8 cellular contexts compared by ENCODE assay signal in the genomic region with DNA sequence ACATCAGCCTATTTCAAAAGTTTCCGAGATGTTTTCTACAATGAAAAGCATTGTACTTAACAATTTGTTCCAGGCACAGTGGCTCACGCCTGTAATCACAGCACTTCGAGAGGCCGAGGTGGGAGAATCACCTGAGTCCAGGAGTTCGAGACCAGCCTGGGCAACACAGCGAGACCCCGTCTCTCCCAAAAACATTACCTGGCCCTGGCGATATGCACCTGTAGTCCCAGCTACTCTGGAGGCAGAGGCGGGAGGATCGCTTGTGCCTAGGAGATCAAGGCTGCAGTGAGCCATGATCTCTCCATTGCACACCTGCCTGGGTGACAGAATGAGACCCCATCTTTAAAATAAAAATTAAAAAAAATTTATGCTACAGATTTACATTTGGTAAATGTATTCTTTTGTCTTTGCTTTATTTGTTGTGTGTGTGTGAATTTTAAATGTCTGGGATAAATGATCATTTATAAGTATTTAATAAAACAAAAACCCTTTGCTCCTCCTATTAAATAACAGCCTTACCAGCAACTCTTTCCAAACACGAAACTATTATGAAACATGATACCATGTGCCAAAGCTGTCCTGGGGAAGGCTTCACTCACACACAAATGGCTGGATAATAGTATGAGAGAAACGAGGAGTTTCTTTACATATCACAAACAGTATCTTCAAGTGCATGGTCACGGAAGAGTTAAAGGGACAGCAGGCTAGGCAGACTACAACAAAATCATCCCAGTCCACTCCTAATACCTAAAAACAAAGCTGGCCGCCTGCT. TPM values are rescaled to one million over a fixed set of nuclear protein-coding genes. Genes with fewer than 3 reads are reported as not detected.
DNase-seq lines count a peak whose midpoint lies in the region; ATAC-seq and TF ChIP-seq lines count a peak whose summit lies in the region.

No MANE protein-coding gene starts in this region.

- in situ Hi-C loops in HAP-1 (cut with MboI; ENCODE audit: low sequenced_read_pairs) = no loop called here

- intact Hi-C loops in sciatic nerve (cut with DNase I) = no loop called here

- peaks cover 5% of the 10 kb centered on the region for H3K27me3 Mint-ChIP-seq in glutamatergic neuron (ENCODE audit: unreplicated experiment)

- peaks cover 2% of the 10 kb centered on the region for H3K9me3 Mint-ChIP-seq in glutamatergic neuron (ENCODE audit: unreplicated experiment)

- TF ChIP-seq POLR2A in erythroblast (IDR thresholded peaks at IDR 0.05; ENCODE audit: low read length) = no peak

- no peaks in the 10 kb centered on the region for H3K9me3 ChIP-seq in HAP-1
- H3K9me3 ChIP-seq in WERI-Rb-1 (ENCODE audit: severe bottlenecking) = no peaks in the 10 kb centered on the region

- ATAC-seq in sciatic nerve (peak; percentile 38), HG03521 (IDR thresholded peaks at IDR 0.05; ENCODE audit: unreplicated experiment) (no peak)

- peak in 1 of 2 experiments; percentile 16 for DNase-seq in HAP-1 (ENCODE audit: low spot score in 2 of 2)
- DNase-seq in WERI-Rb-1 = no peak
- DNase-seq in glutamatergic neuron = no peak
- DNase-seq in sciatic nerve (ENCODE audit: low spot score) = no peak
- no peak for DNase-seq in erythroblast (lab: John Stamatoyannopoulos, UW)
- no peak for DNase-seq in NCI-H526 (lab: John Stamatoyannopoulos, UW)
- no peak for DNase-seq in NCI-H446 (lab: John Stamatoyannopoulos, UW)

- H3K4me3 ChIP-seq in HAP-1 (peak overlapping the region; percentile 80), WERI-Rb-1 (ENCODE audit: low read depth, low read length) (peak overlapping the region; percentile 98)

- H3K27ac Mint-ChIP-seq in glutamatergic neuron (ENCODE audit: unreplicated experiment) = peak overlapping the region; percentile 93

- H3K4me1 Mint-ChIP-seq in glutamatergic neuron (ENCODE audit: low read depth, unreplicated experiment) = peaks cover 3% of the 10 kb centered on the region

- H3K36me3 ChIP-seq in HAP-1 (replicated peaks) (no peaks in the 10 kb centered on the region), WERI-Rb-1 (no peaks in the 10 kb centered on the region; the same call in 1 of the 2 replicates)

- peak overlapping the region; percentile 89; the same call in 1 of the 2 replicates for H3K27ac ChIP-seq in WERI-Rb-1

- H3K4me3 Mint-ChIP-seq in glutamatergic neuron (ENCODE audit: unreplicated experiment) = peak overlapping the region; percentile 100

- H3K27me3 ChIP-seq in HAP-1 (ENCODE audit: low read depth) (no peaks in the 10 kb centered on the region), WERI-Rb-1 (ENCODE audit: insufficient read depth, low read depth, severe bottlenecking) (no peaks in the 10 kb centered on the region)

- H3K36me3 Mint-ChIP-seq in glutamatergic neuron (ENCODE audit: unreplicated experiment) = no peaks in the 10 kb centered on the region

- H3K4me1 ChIP-seq in HAP-1 = peaks cover 22% of the 10 kb centered on the region

- TF ChIP-seq CTCF in WERI-Rb-1 (IDR thresholded peaks at IDR 0.05; ENCODE audit: low read depth, low read length) (no peak), glutamatergic neuron (IDR thresholded peaks at IDR 0.05; ENCODE audit: partially characterized antibody, unreplicated experiment) (no peak)

RNA-seq across cellular contexts. Expression of gene ATXN3, which starts 1.1 kb away (rescaled TPM):
- total RNA-seq in glutamatergic neuron (ENCODE audit: unreplicated experiment) (39.8 TPM), sciatic nerve (65.6 TPM)

RNA-seq across cellular contexts. Expression of gene NDUFB1, which starts 16.2 kb away (rescaled TPM):
- total RNA-seq in glutamatergic neuron (ENCODE audit: unreplicated experiment) (85.2 TPM), sciatic nerve (84.9 TPM)

RNA-seq across cellular contexts. Expression of gene CPSF2, which starts 16.5 kb away (rescaled TPM):
- total RNA-seq in glutamatergic neuron (ENCODE audit: unreplicated experiment) (53.1 TPM), sciatic nerve (43.0 TPM)
